Comparison of ENCODE assay signal across 8 cellular contexts in the genomic region with DNA sequence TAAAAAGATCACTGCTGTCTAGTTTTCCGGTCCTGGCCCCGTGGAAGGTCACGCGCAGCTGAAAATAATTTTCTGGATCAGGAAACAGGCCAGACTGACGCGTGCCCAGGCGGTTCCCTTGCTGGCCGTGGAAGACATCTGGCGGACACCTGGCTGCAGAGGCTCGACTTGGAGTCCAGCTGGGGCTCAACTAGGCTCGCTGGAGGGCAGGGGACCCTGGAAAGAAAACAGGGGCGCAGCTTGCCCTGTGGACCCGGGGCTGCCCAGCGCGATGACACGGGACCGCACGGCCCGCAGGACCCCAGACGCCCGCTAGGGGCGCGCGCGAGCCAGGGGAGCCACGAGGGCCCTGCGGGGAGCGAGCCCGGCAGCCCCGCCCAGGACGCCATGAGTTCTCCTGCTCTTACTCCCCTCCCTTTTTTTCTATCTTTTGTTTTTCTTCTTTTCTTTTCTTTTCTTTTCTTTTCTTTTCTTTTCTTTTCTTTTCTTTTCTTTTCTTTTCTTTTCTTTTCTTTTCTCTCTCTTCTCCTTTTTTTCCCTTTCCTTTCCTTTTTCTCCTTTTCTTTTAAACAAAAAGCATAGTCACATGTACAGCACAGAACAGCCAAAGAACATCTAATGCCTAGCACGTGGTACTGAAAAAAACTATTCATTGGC. TPM values are rescaled to one million over a fixed set of nuclear protein-coding genes. Genes with fewer than 3 reads are reported as not detected.
DNase-seq lines count a peak whose midpoint lies in the region; ATAC-seq and TF ChIP-seq lines count a peak whose summit lies in the region.

No MANE protein-coding gene starts in this region.

- no peak overlapping the region for H2BK15ac ChIP-seq in mesendoderm (replicated peaks; ENCODE audit: low read depth)

- H3K4ac ChIP-seq in mesendoderm (ENCODE audit: low read depth, low read length), result no peak overlapping the region

- H2AK5ac ChIP-seq in mesendoderm (ENCODE audit: low read length), result no peak overlapping the region

- H3K27ac ChIP-seq in CD4-positive, CD25-positive, alpha-beta regulatory T cell (ENCODE audit: insufficient read depth, low read length, poor library complexity, severe bottlenecking), result no peak overlapping the region
- peak overlapping the region in 9 of 59 donors; percentile 5 to 67 (median 36) for H3K27ac ChIP-seq in dorsolateral prefrontal cortex
- no peak overlapping the region for H3K27ac ChIP-seq in mesendoderm (ENCODE audit: low read depth, low read length)

- no peaks in the 10 kb centered on the region for H3K9me3 ChIP-seq in CD4-positive, CD25-positive, alpha-beta regulatory T cell (ENCODE audit: control insufficient read depth in 2 of 2, low read length in 2 of 2)

- TF ChIP-seq CTCF in dorsolateral prefrontal cortex (IDR thresholded peaks at IDR 0.05 in 54 of 56, conservative IDR thresholded peaks at IDR 0.05 in 2 of 56; ENCODE audit: low read depth in 1 of 56, partially characterized antibody in 56 of 56), result peak; percentile 49 to 84 (median 70)

- DNase-seq in CD4-positive, CD25-positive, alpha-beta regulatory T cell, result peak; percentile 61 to 81 (median 79)
- DNase-seq in NAMALWA (ENCODE audit: low spot score), result peak; percentile 71
- peak; percentile 70 to 78 for DNase-seq in activated CD4-positive, alpha-beta T cell treated with anti-CD3 and anti-CD28 coated beads, Interleukin-2, amount 50 U/mL, for 24 hours (ENCODE audit: low read depth in 1 of 2, low spot score in 1 of 2)
- DNase-seq in dorsolateral prefrontal cortex, result peak in 3 of 10 donors; percentile 36 to 65 (median 44)
- DNase-seq in mesendoderm, result peak; percentile 68
- DNase-seq in stimulated activated CD8-positive, alpha-beta memory T cell treated with anti-CD3 and anti-CD28 coated beads, Interleukin-2, amount 100 ng/mL, for 1 hour (ENCODE audit: low read depth in 2 of 2), result peak; percentile 36 to 62

- no peak overlapping the region for H3K18ac ChIP-seq in mesendoderm (ENCODE audit: low read length)

- peak overlapping the region; percentile 78 for H3K56ac ChIP-seq in mesendoderm (ENCODE audit: low read length)

- H3K79me2 ChIP-seq in mesendoderm (ENCODE audit: control insufficient read depth, insufficient read depth, low read length), result no peaks in the 10 kb centered on the region

- H4K5ac ChIP-seq in mesendoderm (ENCODE audit: low read length), result no peak overlapping the region

- H3K36me3 Mint-ChIP-seq in CD4-positive, CD25-positive, alpha-beta regulatory T cell, result no peaks in the 10 kb centered on the region

- no peak overlapping the region for H4K8ac ChIP-seq in mesendoderm (ENCODE audit: low read depth, low read length)

- H3K27me3 ChIP-seq in CD4-positive, CD25-positive, alpha-beta regulatory T cell (ENCODE audit: control insufficient read depth, insufficient read depth, low read length), result no peaks in the 10 kb centered on the region
- H3K27me3 ChIP-seq in dorsolateral prefrontal cortex, result no peaks in the 10 kb centered on the region
- H3K27me3 ChIP-seq in mesendoderm (ENCODE audit: insufficient read depth, low read length, poor library complexity), result no peaks in the 10 kb centered on the region

- no peak overlapping the region for H2BK120ac ChIP-seq in mesendoderm (ENCODE audit: low read depth, low read length)

- peak overlapping the region; percentile 65 to 67 (median 66) for H3K4me3 Mint-ChIP-seq in CD4-positive, CD25-positive, alpha-beta regulatory T cell

- no peak overlapping the region for H3K4me2 ChIP-seq in mesendoderm (ENCODE audit: low read length)

- no peak overlapping the region for H2BK5ac ChIP-seq in mesendoderm (ENCODE audit: low read length)

- no peaks in the 10 kb centered on the region for H3K36me3 ChIP-seq in CD4-positive, CD25-positive, alpha-beta regulatory T cell (ENCODE audit: control insufficient read depth, insufficient read depth, low read length)
- H3K36me3 ChIP-seq in mesendoderm (ENCODE audit: control insufficient read depth, insufficient read depth, low read length), result no peaks in the 10 kb centered on the region

- peaks cover 0 to 3% (median 0%) of the 10 kb centered on the region in 7 donors for H3K9me3 Mint-ChIP-seq in CD4-positive, CD25-positive, alpha-beta regulatory T cell

- H3K4me1 ChIP-seq in CD4-positive, CD25-positive, alpha-beta regulatory T cell (ENCODE audit: control insufficient read depth, insufficient read depth, low read length, poor library complexity, severe bottlenecking), result peaks cover 12% of the 10 kb centered on the region
- no peaks in the 10 kb centered on the region for H3K4me1 ChIP-seq in mesendoderm (ENCODE audit: control insufficient read depth, low read depth, low read length)

- H3K27ac Mint-ChIP-seq in CD4-positive, CD25-positive, alpha-beta regulatory T cell, result no peak overlapping the region

- H3K27me3 Mint-ChIP-seq in CD4-positive, CD25-positive, alpha-beta regulatory T cell, result no peaks in the 10 kb centered on the region

- WGBS in mesendoderm (ENCODE audit: extremely low coverage, insufficient coverage, low lambda C conversion rate), result no CpG with 5 or more reads among the region's 32 CpGs

- peaks cover 11 to 38% (median 23%) of the 10 kb centered on the region in 4 donors for H3K4me1 Mint-ChIP-seq in CD4-positive, CD25-positive, alpha-beta regulatory T cell

- H3K9ac ChIP-seq in mesendoderm (ENCODE audit: low read length), result no peak overlapping the region

- H3K79me1 ChIP-seq in mesendoderm (ENCODE audit: low read length), result no peaks in the 10 kb centered on the region

- intact Hi-C loops in dorsolateral prefrontal cortex (cut with DNase I), result no loop called here

- peak overlapping the region; percentile 31 for H3K4me3 ChIP-seq in CD4-positive, CD25-positive, alpha-beta regulatory T cell (ENCODE audit: low read depth, low read length)
- H3K4me3 ChIP-seq in dorsolateral prefrontal cortex (peak overlapping the region in 16 of 59 donors; percentile 0 to 48 (median 30)), mesendoderm (ENCODE audit: low read length) (no peak overlapping the region)

- ATAC-seq in CD4-positive, CD25-positive, alpha-beta regulatory T cell (ENCODE audit: low read depth in 2 of 2), result peak; percentile 95 to 98
- ATAC-seq in GM21737 (IDR thresholded peaks at IDR 0.05; ENCODE audit: unreplicated experiment) (peak; percentile 90), GM21529 (IDR thresholded peaks at IDR 0.05; ENCODE audit: unreplicated experiment) (no peak)

- H3K23ac ChIP-seq in mesendoderm (ENCODE audit: low read length), result no peak overlapping the region

RNA-seq across cellular contexts. Expression of gene UBE2F, which starts 43.2 kb away (rescaled TPM):
- total RNA-seq in CD4-positive, CD25-positive, alpha-beta regulatory T cell, result 44.3 TPM
- 100 to 1,000 TPM in 3 of 4 donors, 10 to 100 TPM in 1; 75.2 to 137 (median 120) TPM for polyA plus RNA-seq in CD4-positive, CD25-positive, alpha-beta regulatory T cell
- 10 to 100 TPM; 30.6 to 63.0 (median 47.0) TPM for total RNA-seq in dorsolateral prefrontal cortex
- 47.8 TPM for polyA plus RNA-seq in mesendoderm (2013, experiment 1 of 2)
- 49.3 TPM for polyA plus RNA-seq in mesendoderm (2013, experiment 2 of 2)
